24 cellular contexts compared by ENCODE assay signal in the genomic region with DNA sequence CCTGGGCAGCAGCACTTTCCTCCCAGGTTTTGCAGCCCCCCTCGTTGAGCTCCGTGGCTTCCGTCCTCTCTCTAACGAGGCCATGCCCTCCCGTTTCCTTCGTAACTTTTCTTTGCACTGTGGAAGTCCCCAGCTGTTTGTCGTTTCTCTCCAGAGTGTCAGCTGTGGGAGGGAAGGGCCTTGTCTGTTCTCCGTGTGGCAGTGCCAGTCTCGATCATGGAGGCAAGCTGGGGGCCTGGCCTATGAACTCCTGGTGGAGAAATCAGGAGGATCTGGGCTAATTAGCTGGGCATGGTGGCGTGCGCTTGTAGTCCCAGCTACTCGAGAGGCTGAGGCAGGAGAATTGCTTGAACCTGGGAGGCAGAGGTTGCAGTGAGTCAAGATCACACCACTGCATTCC. TPM values are rescaled to one million over a fixed set of nuclear protein-coding genes. Genes with fewer than 3 reads are reported as not detected.
DNase-seq lines count a peak whose midpoint lies in the region; ATAC-seq and TF ChIP-seq lines count a peak whose summit lies in the region.
"Had no signal": no experiment of that assay in that cellular context is flagged by ENCODE, and none has a peak within 500 bp of the region (broad histone marks: within the 10 kb centered on the region; RNA-seq: fewer than 3 reads in every experiment).

No MANE protein-coding gene starts in this region.

- H2BK12ac ChIP-seq in H9 (ENCODE audit: insufficient read length, low read depth, low read length), result no peak overlapping the region

- H3K79me1 ChIP-seq in H9 (ENCODE audit: insufficient read depth, low read depth, low read length, poor library complexity, severe bottlenecking), result peaks cover 2% of the 10 kb centered on the region

- H3K4me2 ChIP-seq in H9 (ENCODE audit: insufficient read depth, insufficient read length, low read length), result no peak overlapping the region
- H3K4me2 ChIP-seq: A549 had no signal

- no peak overlapping the region for H4K5ac ChIP-seq in H9 (ENCODE audit: insufficient read length, low read depth, low read length)

- H2BK15ac ChIP-seq in H9 (ENCODE audit: low read depth, low read length), result no peak overlapping the region

- no peak for DNase-seq in H9
- no peak for DNase-seq in WTC11 (ENCODE audit: low spot score)
- DNase-seq in myocyte (ENCODE audit: low read depth), result peak; percentile 17
- DNase-seq in stimulated activated naive B cell treated with anti-CD40 and anti-IgM and Interleukin-4, amounts not matched to agents 10 μg/mL and 1 μg/mL and 100 μg/mL, for 72 hours, result no peak
- DNase-seq in COLO829 (ENCODE audit: low spot score), result no peak
- DNase-seq in UCSD-AML1 (lab: John Stamatoyannopoulos, UW; ENCODE audit: unreplicated experiment), result no peak
- DNase-seq: CD4-positive, alpha-beta T cell; DND-41; GOT3; Karpas-422; MV-4-11; NCI-H1694; NCI-H2081; NCI-H2171 treated with DMSO at 0.1 percent for 48 hours; NCI-H524 treated with DMSO at 0.1 percent for 48 hours had no signal

- H3K4ac ChIP-seq in H9 (ENCODE audit: low read depth, low read length), result no peak overlapping the region

- H3K4me1 Mint-ChIP-seq in H9 (peaks cover 5 to 10% of the 10 kb centered on the region in 2 experiments), WTC11 (peaks cover 5% of the 10 kb centered on the region)
- H3K4me1 Mint-ChIP-seq in stimulated activated naive B cell treated with anti-CD40 and anti-IgM and Interleukin-4, amounts not matched to agents 10 μg/mL and 1 μg/mL and 100 μg/mL, for 72 hours, result peaks cover 22 to 36% of the 10 kb centered on the region in 2 donors

- no peak overlapping the region for H4K8ac ChIP-seq in H9 (replicated peaks; ENCODE audit: insufficient read length, low read depth, low read length)

- no peak overlapping the region for H3T11ph ChIP-seq in H9 (ENCODE audit: low read length)

- no peak overlapping the region for H2AK5ac ChIP-seq in H9 (ENCODE audit: insufficient read length, low read length)

- POLR2A ChIA-PET in WTC11 (lab: Charles Lee), result no interaction called here

- H3K4me3 Mint-ChIP-seq in H9, result no peak overlapping the region
- H3K4me3 Mint-ChIP-seq in WTC11, result no peak overlapping the region
- H3K4me3 Mint-ChIP-seq in stimulated activated naive B cell treated with anti-CD40 and anti-IgM and Interleukin-4, amounts not matched to agents 10 μg/mL and 1 μg/mL and 100 μg/mL, for 72 hours, result no peak overlapping the region
- H3K4me3 Mint-ChIP-seq: CD4-positive, alpha-beta T cell had no signal

- no CpG with 5 or more reads among the region's 12 CpGs for WGBS in H9 (ENCODE audit: extremely low coverage, insufficient read length, low lambda C conversion rate)

- H3K27ac ChIP-seq in H9 (ENCODE audit: insufficient read length, low read depth, low read length), result no peak overlapping the region
- H3K27ac ChIP-seq: A549 had no signal

- H3K23ac ChIP-seq in H9 (ENCODE audit: insufficient read length, low read depth, low read length), result no peak overlapping the region

- no peaks in the 10 kb centered on the region for H3K27me3 Mint-ChIP-seq in H9 (ENCODE audit: low read depth)
- H3K27me3 Mint-ChIP-seq in WTC11 (ENCODE audit: low read depth), result no peaks in the 10 kb centered on the region
- H3K27me3 Mint-ChIP-seq in stimulated activated naive B cell treated with anti-CD40 and anti-IgM and Interleukin-4, amounts not matched to agents 10 μg/mL and 1 μg/mL and 100 μg/mL, for 72 hours, result no peaks in the 10 kb centered on the region
- H3K27me3 Mint-ChIP-seq: CD4-positive, alpha-beta T cell had no signal

- H3K9me3 Mint-ChIP-seq in H9 (peaks cover 0 to 5% of the 10 kb centered on the region in 2 experiments; a peak in 3 of 5 replicates), WTC11 (no peaks in the 10 kb centered on the region)
- peaks cover 5 to 6% of the 10 kb centered on the region in 2 donors for H3K9me3 Mint-ChIP-seq in stimulated activated naive B cell treated with anti-CD40 and anti-IgM and Interleukin-4, amounts not matched to agents 10 μg/mL and 1 μg/mL and 100 μg/mL, for 72 hours
- H3K9me3 Mint-ChIP-seq: CD4-positive, alpha-beta T cell had no signal

- peaks cover 39 to 57% (median 44%) of the 10 kb centered on the region in 3 experiments for H3K36me3 Mint-ChIP-seq in H9 (ENCODE audit: insufficient read depth in 1 of 3, low read depth in 3 of 3)
- H3K36me3 Mint-ChIP-seq in WTC11, result peaks cover 43% of the 10 kb centered on the region
- H3K36me3 Mint-ChIP-seq in stimulated activated naive B cell treated with anti-CD40 and anti-IgM and Interleukin-4, amounts not matched to agents 10 μg/mL and 1 μg/mL and 100 μg/mL, for 72 hours, result peaks cover 18 to 51% of the 10 kb centered on the region in 2 donors

- H2AFZ ChIP-seq in H9 (ENCODE audit: low read length), result no peak overlapping the region

- no peak overlapping the region for H2BK120ac ChIP-seq in H9 (ENCODE audit: low read depth, low read length, poor library complexity, severe bottlenecking)

- no peak overlapping the region for H3K18ac ChIP-seq in H9 (ENCODE audit: insufficient read length, low read depth, low read length)

- H3K27ac Mint-ChIP-seq in H9, result peak overlapping the region in 2 of 3 experiments; percentile 44 to 85; a peak in 2 of 7 replicates
- peak overlapping the region; percentile 88 for H3K27ac Mint-ChIP-seq in WTC11
- peak overlapping the region; percentile 61 for H3K27ac Mint-ChIP-seq in stimulated activated naive B cell treated with anti-CD40 and anti-IgM and Interleukin-4, amounts not matched to agents 10 μg/mL and 1 μg/mL and 100 μg/mL, for 72 hours
- H3K27ac Mint-ChIP-seq: CD4-positive, alpha-beta T cell had no signal

- H2BK5ac ChIP-seq in H9 (ENCODE audit: insufficient read length, low read length), result no peak overlapping the region

- TF ChIP-seq CTCF in H9 (conservative IDR thresholded peaks at IDR 0.05) (no peak), WTC11 (IDR thresholded peaks at IDR 0.05) (no peak)

- H4K91ac ChIP-seq in H9 (ENCODE audit: insufficient read length, low read depth, low read length), result no peak overlapping the region

- H3K9me3 ChIP-seq in H9 (ENCODE audit: control insufficient read depth, low read depth, low read length), result no peaks in the 10 kb centered on the region
- H3K9me3 ChIP-seq: A549, BE2C had no signal

- H3K79me2 ChIP-seq in H9 (ENCODE audit: insufficient read depth, low read length), result no peaks in the 10 kb centered on the region; the same call in 1 of the 2 replicates

- no peak overlapping the region for H3K56ac ChIP-seq in H9 (ENCODE audit: insufficient read length, low read depth, low read length)

- H2BK20ac ChIP-seq in H9 (ENCODE audit: low read depth, low read length, poor library complexity, severe bottlenecking), result no peak overlapping the region

- ATAC-seq in WTC11 (no peak), GM18909 (IDR thresholded peaks at IDR 0.05; ENCODE audit: poor library complexity, unreplicated experiment) (no peak)
- no peak for ATAC-seq in stimulated activated naive B cell treated with anti-CD40 and anti-IgM and Interleukin-4, amounts not matched to agents 10 μg/mL and 1 μg/mL and 100 μg/mL, for 72 hours (replicated peaks)
- ATAC-seq: A549, GM12878, HCT116, Right ventricle myocardium inferior had no signal

- no peak overlapping the region for H3K9ac ChIP-seq in H9 (ENCODE audit: extremely low read depth, insufficient read length, low read length)

- CTCF ChIA-PET in WTC11 (lab: Charles Lee), result interaction anchor here (0.6 to 2.0 kb wide), 4 partner anchors 9 to 230 kb away, joined by 3 to 7 read pairs (median 4); no protein-coding TSS in a partner anchor

- H3K4me1 ChIP-seq in H9 (ENCODE audit: insufficient read depth, low read length), result no peaks in the 10 kb centered on the region
- H3K4me1 ChIP-seq: A549, BE2C had no signal

- H4K20me1 ChIP-seq in H9 (ENCODE audit: control insufficient read depth, insufficient read depth, insufficient read length), result no peaks in the 10 kb centered on the region

- peaks cover 4% of the 10 kb centered on the region for H3K23me2 ChIP-seq in H9 (ENCODE audit: insufficient read length, low read depth, low read length, poor library complexity, severe bottlenecking)

- no peaks in the 10 kb centered on the region for H3K27me3 ChIP-seq in H9 (ENCODE audit: insufficient read depth, low read length)
- H3K27me3 ChIP-seq: BE2C had no signal

- H3K14ac ChIP-seq in H9 (ENCODE audit: insufficient read depth, low read length), result no peak overlapping the region

TF ChIP-seq in WTC11, 78 proteins besides CTCF, POLR2A, EP300 and RAD21 (continues in another document):
- TF ChIP-seq, protein P1, sequence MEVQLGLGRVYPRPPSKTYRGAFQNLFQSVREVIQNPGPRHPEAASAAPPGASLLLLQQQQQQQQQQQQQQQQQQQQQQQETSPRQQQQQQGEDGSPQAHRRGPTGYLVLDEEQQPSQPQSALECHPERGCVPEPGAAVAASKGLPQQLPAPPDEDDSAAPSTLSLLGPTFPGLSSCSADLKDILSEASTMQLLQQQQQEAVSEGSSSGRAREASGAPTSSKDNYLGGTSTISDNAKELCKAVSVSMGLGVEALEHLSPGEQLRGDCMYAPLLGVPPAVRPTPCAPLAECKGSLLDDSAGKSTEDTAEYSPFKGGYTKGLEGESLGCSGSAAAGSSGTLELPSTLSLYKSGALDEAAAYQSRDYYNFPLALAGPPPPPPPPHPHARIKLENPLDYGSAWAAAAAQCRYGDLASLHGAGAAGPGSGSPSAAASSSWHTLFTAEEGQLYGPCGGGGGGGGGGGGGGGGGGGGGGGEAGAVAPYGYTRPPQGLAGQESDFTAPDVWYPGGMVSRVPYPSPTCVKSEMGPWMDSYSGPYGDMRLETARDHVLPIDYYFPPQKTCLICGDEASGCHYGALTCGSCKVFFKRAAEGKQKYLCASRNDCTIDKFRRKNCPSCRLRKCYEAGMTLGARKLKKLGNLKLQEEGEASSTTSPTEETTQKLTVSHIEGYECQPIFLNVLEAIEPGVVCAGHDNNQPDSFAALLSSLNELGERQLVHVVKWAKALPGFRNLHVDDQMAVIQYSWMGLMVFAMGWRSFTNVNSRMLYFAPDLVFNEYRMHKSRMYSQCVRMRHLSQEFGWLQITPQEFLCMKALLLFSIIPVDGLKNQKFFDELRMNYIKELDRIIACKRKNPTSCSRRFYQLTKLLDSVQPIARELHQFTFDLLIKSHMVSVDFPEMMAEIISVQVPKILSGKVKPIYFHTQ (CRISPR knock-in tag; IDR thresholded peaks at IDR 0.05), result no peak
- TF ChIP-seq SMAD4 (CRISPR knock-in tag; IDR thresholded peaks at IDR 0.05) (no peak), ZBTB21 (CRISPR knock-in tag; IDR thresholded peaks at IDR 0.05; ENCODE audit: borderline replicate concordance) (no peak), ZNF416 (CRISPR knock-in tag; IDR thresholded peaks at IDR 0.05) (no peak), GTF2I (CRISPR knock-in tag; conservative IDR thresholded peaks at IDR 0.05) (no peak), RORB (CRISPR knock-in tag; IDR thresholded peaks at IDR 0.05) (no peak), ZNF671 (CRISPR knock-in tag; IDR thresholded peaks at IDR 0.05) (no peak)

RNA-seq across cellular contexts. Expression of a gene that starts 28.3 kb away (rescaled TPM):
- 123 and 129 TPM in 2 replicates for total RNA-seq in H9 (2021)
- 170 to 176 TPM (median 173 TPM) in 3 replicates for total RNA-seq in WTC11 (2021)
- total RNA-seq in myocyte, result 25.4 and 33.8 TPM in 2 replicates
- polyA plus RNA-seq in myocyte (2012), result 65.6 TPM

RNA-seq across cellular contexts. Expression of a gene that starts 44.8 kb away (rescaled TPM):
- total RNA-seq in H9 (2021), result 23.6 and 28.3 TPM in 2 replicates
- 19.3 to 23.6 TPM (median 21.2 TPM) in 3 replicates for total RNA-seq in WTC11 (2021)
- 0.21 and 0.42 TPM in 2 replicates for total RNA-seq in myocyte
- 4.4 TPM for polyA plus RNA-seq in myocyte (2012)

RNA-seq across cellular contexts. Expression of a gene that starts 59.6 kb away (rescaled TPM):
- total RNA-seq in H9 (2021) (0.09 TPM in 1 of 2 replicates, not detected in the other), WTC11 (2021) (0.04 to 0.07 TPM in 2 of 3 replicates, not detected in the other), myocyte (not detected in 2 replicates)
- 0.16 TPM for polyA plus RNA-seq in myocyte (2012)
- total RNA-seq: CD4-positive, alpha-beta T cell; GM12878; M059J; OCI-LY7; Right ventricle myocardium inferior; SK-MEL-5 had no signal
- polyA plus RNA-seq: A549 had no signal

Comparison
In these comparisons a context has a peak if more than half of its experiments do, and no peak if none do; other contexts are left out.
1. RNA of a gene that starts 44.8 kb away (total RNA-seq): 23.6 to 28.3 TPM in H9 and 19.3 to 23.6 TPM in WTC11; 0.21 to 0.42 TPM in myocyte; every median in the first group is over 10 times any median in the second.
2. Peak in every context shown above with its lines, with median percentiles within 50 percentile points of each other: H3K27ac Mint-ChIP-seq.